22 cellular contexts compared by ENCODE assay signal in genomic region chr10:80266513-80266863, GRCh38. TPM values are rescaled to one million over a fixed set of nuclear protein-coding genes. Genes with fewer than 3 reads are reported as not detected.
A peak's percentile ranks its signal among the peaks of the same experiment; 100 is the strongest.
DNase-seq lines count a peak whose midpoint lies in the region; ATAC-seq and TF ChIP-seq lines count a peak whose summit lies in the region.
"Had no signal": no experiment of that assay in that cellular context is flagged by ENCODE, and none has a peak within 500 bp of the region (broad histone marks: within the 10 kb centered on the region; RNA-seq: fewer than 3 reads in every experiment).

No MANE protein-coding gene starts in this region.

- no peak overlapping the region for H3K4me3 ChIP-seq in cardiac muscle cell
- no peak overlapping the region for H3K4me3 ChIP-seq in heart right ventricle
- H3K4me3 ChIP-seq in tibial artery: no peak overlapping the region
- H3K4me3 ChIP-seq: BLaER1 treated with 17β-estradiol and CSF1 and Interleukin-3, amounts not matched to agents 10 nM and 100 nM had no signal

- H3K9me3 ChIP-seq in cardiac muscle cell (ENCODE audit: low read depth) (no peaks in the 10 kb centered on the region), heart right ventricle (peaks cover 0 to 6% (median 0%) of the 10 kb centered on the region in 11 donors), tibial artery (no peaks in the 10 kb centered on the region)

- H3K9me3 Mint-ChIP-seq in nephron progenitor cell: peaks cover 33% of the 10 kb centered on the region

- H3K4me1 ChIP-seq in cardiac muscle cell (ENCODE audit: low read depth) (peaks cover 16% of the 10 kb centered on the region), heart right ventricle (peaks cover 0 to 8% (median 0%) of the 10 kb centered on the region in 9 donors), tibial artery (no peaks in the 10 kb centered on the region)

- TF ChIP-seq CTCF in cardiac muscle cell (IDR thresholded peaks at IDR 0.05; ENCODE audit: low read depth, low read length) (no peak), heart right ventricle (IDR thresholded peaks at IDR 0.05) (no peak), nephron progenitor cell (IDR thresholded peaks at IDR 0.05) (no peak), tibial artery (IDR thresholded peaks at IDR 0.05) (no peak)

- 80 to 91% methylated on average over 4 of the region's 4 CpGs for WGBS in heart right ventricle, 2 donors

- H3K27me3 Mint-ChIP-seq in nephron progenitor cell (ENCODE audit: low read depth, poor library complexity): no peaks in the 10 kb centered on the region

- DNase-seq in cardiac muscle cell (ENCODE audit: low read depth in 1 of 2, low spot score in 1 of 2) (no peak), heart right ventricle (no peak), left lobe of liver (ENCODE audit: low spot score) (peak; percentile 64), nephron progenitor cell (no peak), tibial artery (no peak), Right ventricle myocardium superior (no peak)
- DNase-seq: ACHN; Calu3; CD4-positive, alpha-beta memory T cell; DMS153; NCI-H1105; NCI-H146; NCI-H2029; NCI-H226; NCI-H510A treated with DMSO at 0.1 percent for 48 hours; NCI-H82 had no signal

- peak overlapping the region; percentile 61 for H3K27ac Mint-ChIP-seq in nephron progenitor cell
- H3K27ac Mint-ChIP-seq: CD4-positive, alpha-beta memory T cell had no signal

- H3K4me1 Mint-ChIP-seq in nephron progenitor cell: peaks cover 22% of the 10 kb centered on the region
- H3K4me1 Mint-ChIP-seq: CD4-positive, alpha-beta memory T cell had no signal

- H3K36me3 ChIP-seq in cardiac muscle cell (no peaks in the 10 kb centered on the region), heart right ventricle (no peaks in the 10 kb centered on the region), tibial artery (no peaks in the 10 kb centered on the region)
- H3K36me3 ChIP-seq: BLaER1 treated with 17β-estradiol and CSF1 and Interleukin-3, amounts not matched to agents 10 nM and 100 nM; SJCRH30 had no signal

- ATAC-seq in heart right ventricle (no peak), left lobe of liver (peak; percentile 61), GM19328 (IDR thresholded peaks at IDR 0.05; ENCODE audit: unreplicated experiment) (no peak), GM21360 (IDR thresholded peaks at IDR 0.05; ENCODE audit: unreplicated experiment) (no peak), Right ventricle myocardium superior (ENCODE audit: poor library complexity) (no peak)

- H3K27me3 ChIP-seq in cardiac muscle cell (no peaks in the 10 kb centered on the region), heart right ventricle (no peaks in the 10 kb centered on the region), tibial artery (peaks cover 0 to 3% of the 10 kb centered on the region in 2 donors)
- H3K27me3 ChIP-seq: BLaER1 treated with 17β-estradiol and CSF1 and Interleukin-3, amounts not matched to agents 10 nM and 100 nM; SJCRH30 had no signal

- peaks cover 10% of the 10 kb centered on the region for H3K36me3 Mint-ChIP-seq in nephron progenitor cell (ENCODE audit: low read depth)
- H3K36me3 Mint-ChIP-seq: CD4-positive, alpha-beta memory T cell had no signal

- intact Hi-C loops in heart right ventricle (cut with DNase I): no loop called here
- intact Hi-C loops in tibial artery (cut with DNase I; ENCODE audit: low total_unique reads): no loop called here
- intact Hi-C loops in Right ventricle myocardium superior (cut with DNase I): no loop called here

- H3K4me3 Mint-ChIP-seq in nephron progenitor cell: no peak overlapping the region
- H3K4me3 Mint-ChIP-seq: CD4-positive, alpha-beta memory T cell had no signal

- peak overlapping the region; percentile 84 for H3K27ac ChIP-seq in cardiac muscle cell
- no peak overlapping the region for H3K27ac ChIP-seq in heart right ventricle
- no peak overlapping the region for H3K27ac ChIP-seq in tibial artery
- H3K27ac ChIP-seq: 22Rv1; BLaER1 treated with 17β-estradiol and CSF1 and Interleukin-3, amounts not matched to agents 10 nM and 100 nM; KMS-11 had no signal

RNA-seq across cellular contexts. Expression of gene MAT1A, which starts 23.0 kb away (rescaled TPM):
- 5.1 and 5.6 TPM in 2 replicates for total RNA-seq in cardiac muscle cell
- polyA plus RNA-seq in cardiac muscle cell: 1.9 and 3.4 TPM in 2 replicates
- 1 to 10 TPM in 1 of 10 donors, under 1 TPM in 4, not detected in 5; 0.11 to 1.8 (median 0.26) TPM for total RNA-seq in heart right ventricle
- polyA plus RNA-seq in heart right ventricle: not detected
- 928 TPM for total RNA-seq in left lobe of liver
- total RNA-seq in Right ventricle myocardium superior: 0.30 TPM
- total RNA-seq: Calu3; CD4-positive, alpha-beta memory T cell; SJCRH30 had no signal
- polyA plus RNA-seq: CD4-positive, alpha-beta memory T cell had no signal

Comparison
In these comparisons a context has a peak if more than half of its experiments do, and no peak if none do; other contexts are left out.
1. RNA of gene MAT1A, which starts 23.0 kb away (total RNA-seq): 928 TPM in left lobe of liver (single experiment); 5.1 to 5.6 TPM in cardiac muscle cell, 0.30 TPM in Right ventricle myocardium superior (single experiment) and 0.11 to 1.8 TPM in heart right ventricle; every median in the first group is over 100 times any median in the second.